ENCODE assay signal across 10 cellular contexts in genomic region chr17:4175921-4176802, GRCh38. TPM values are rescaled to one million over a fixed set of nuclear protein-coding genes. Genes with fewer than 3 reads are reported as not detected.
A peak's percentile ranks its signal among the peaks of the same experiment; 100 is the strongest.
DNase-seq lines count a peak whose midpoint lies in the region; ATAC-seq and TF ChIP-seq lines count a peak whose summit lies in the region.
"Had no signal": no experiment of that assay in that cellular context is flagged by ENCODE, and none has a peak within 500 bp of the region (broad histone marks: within the 10 kb centered on the region; RNA-seq: fewer than 3 reads in every experiment).

No MANE protein-coding gene starts in this region.

- H3K4me1 ChIP-seq in hepatocyte (ENCODE audit: insufficient read depth), result peaks cover 6% of the 10 kb centered on the region
- no peaks in the 10 kb centered on the region for H3K4me1 ChIP-seq in uterus
- H3K4me1 ChIP-seq: psoas muscle had no signal

- no peak for TF ChIP-seq POLR2A in uterus (IDR thresholded peaks at IDR 0.05)

- H3K9me3 ChIP-seq in hepatocyte (ENCODE audit: low read depth) (no peaks in the 10 kb centered on the region), uterus (no peaks in the 10 kb centered on the region)
- H3K9me3 ChIP-seq: psoas muscle had no signal

- no peaks in the 10 kb centered on the region for H3K27me3 ChIP-seq in hepatocyte
- H3K27me3 ChIP-seq in uterus, result no peaks in the 10 kb centered on the region

- peaks cover 12% of the 10 kb centered on the region for H3K4me1 Mint-ChIP-seq in stimulated activated memory B cell treated with anti-CD40 and anti-IgM and Interleukin-4, amounts not matched to agents 10 μg/mL and 1 μg/mL and 100 μg/mL, for 72 hours

- H3K27ac ChIP-seq in hepatocyte (peak overlapping the region; percentile 90), uterus (no peak overlapping the region)
- H3K27ac ChIP-seq: psoas muscle had no signal

- H3K36me3 ChIP-seq in hepatocyte (replicated peaks; ENCODE audit: insufficient read depth, low read depth), result no peaks in the 10 kb centered on the region
- no peaks in the 10 kb centered on the region for H3K36me3 ChIP-seq in uterus

- no peaks in the 10 kb centered on the region for H4K20me1 ChIP-seq in hepatocyte (ENCODE audit: insufficient read depth, poor library complexity, severe bottlenecking)

- no peak overlapping the region for H3K4me3 ChIP-seq in hepatocyte
- H3K4me3 ChIP-seq in uterus, result no peak overlapping the region
- H3K4me3 ChIP-seq: psoas muscle had no signal

- ATAC-seq in stimulated activated memory B cell treated with anti-CD40 and anti-IgM and Interleukin-4, amounts not matched to agents 10 μg/mL and 1 μg/mL and 100 μg/mL, for 72 hours, result no peak
- no peak for ATAC-seq in HG03196 (IDR thresholded peaks at IDR 0.05; ENCODE audit: unreplicated experiment)
- ATAC-seq: psoas muscle had no signal

- TF ChIP-seq CTCF in hepatocyte (IDR thresholded peaks at IDR 0.05; ENCODE audit: poor library complexity), result no peak
- TF ChIP-seq CTCF in uterus (IDR thresholded peaks at IDR 0.05), result no peak

- no peaks in the 10 kb centered on the region for H3K9me3 Mint-ChIP-seq in stimulated activated memory B cell treated with anti-CD40 and anti-IgM and Interleukin-4, amounts not matched to agents 10 μg/mL and 1 μg/mL and 100 μg/mL, for 72 hours

- peak overlapping the region; percentile 44 for H3K4me2 ChIP-seq in hepatocyte

- peak; percentile 56 to 66 for DNase-seq in Kasumi-1 (lab: John Stamatoyannopoulos, UW)
- peak; percentile 23 for DNase-seq in activated T-cell treated with anti-CD3 and anti-CD28 coated beads for 4 hours
- DNase-seq in hepatocyte (ENCODE audit: low spot score), result no peak
- DNase-seq in NCI-H82 (lab: John Stamatoyannopoulos, UW), result no peak
- no peak for DNase-seq in RKO (ENCODE audit: low spot score)
- DNase-seq in uterus, result no peak
- DNase-seq: NCI-H1436 treated with DMSO at 0.1 percent for 48 hours, psoas muscle had no signal

- intact Hi-C loops in uterus (cut with DNase I; ENCODE audit: low total_unique reads), result no loop called here

- no peak overlapping the region for H3K4me3 Mint-ChIP-seq in stimulated activated memory B cell treated with anti-CD40 and anti-IgM and Interleukin-4, amounts not matched to agents 10 μg/mL and 1 μg/mL and 100 μg/mL, for 72 hours

- H3K79me2 ChIP-seq in hepatocyte, result no peaks in the 10 kb centered on the region

- H3K36me3 Mint-ChIP-seq in stimulated activated memory B cell treated with anti-CD40 and anti-IgM and Interleukin-4, amounts not matched to agents 10 μg/mL and 1 μg/mL and 100 μg/mL, for 72 hours, result peaks cover 82% of the 10 kb centered on the region

- no peak overlapping the region for H2AFZ ChIP-seq in hepatocyte

- peak overlapping the region; percentile 67 for H3K27ac Mint-ChIP-seq in stimulated activated memory B cell treated with anti-CD40 and anti-IgM and Interleukin-4, amounts not matched to agents 10 μg/mL and 1 μg/mL and 100 μg/mL, for 72 hours

- no peaks in the 10 kb centered on the region for H3K27me3 Mint-ChIP-seq in stimulated activated memory B cell treated with anti-CD40 and anti-IgM and Interleukin-4, amounts not matched to agents 10 μg/mL and 1 μg/mL and 100 μg/mL, for 72 hours

- H3K9me2 ChIP-seq in hepatocyte (replicated peaks; ENCODE audit: insufficient read depth), result no peaks in the 10 kb centered on the region

- WGBS in hepatocyte (ENCODE audit: low lambda C conversion rate, missing lambda C conversion rate), result 82% methylated on average over 24 of the region's 25 CpGs

RNA-seq across cellular contexts. Expression of gene CYB5D2, which starts 33.2 kb away (rescaled TPM):
- 23.1 and 25.6 TPM in 2 replicates for total RNA-seq in hepatocyte
- polyA plus RNA-seq in hepatocyte, result 24.0 and 28.4 TPM in 2 replicates
- total RNA-seq in uterus, result 10 to 100 TPM; 15.6 to 25.5 (median 19.7) TPM

RNA-seq across cellular contexts. Expression of gene ZZEF1, which starts 33.3 kb away (rescaled TPM):
- 32.7 and 33.9 TPM in 2 replicates for total RNA-seq in hepatocyte
- polyA plus RNA-seq in hepatocyte, result 5.7 and 10.9 TPM in 2 replicates
- 10 to 100 TPM; 25.4 to 88.0 (median 39.9) TPM for total RNA-seq in uterus

Comparison
In these comparisons a context has a peak if more than half of its experiments do, and no peak if none do; other contexts are left out.
1. DNase-seq: peak in Kasumi-1 (2 of 2) and activated T-cell treated with anti-CD3 and anti-CD28 coated beads for 4 hours (single experiment); none in hepatocyte (single experiment), NCI-H82 (single experiment), RKO (single experiment) and uterus (0 of 2).